Comparison of ENCODE assay signal across 10 cellular contexts in genomic region chr9:36207546-36208012, GRCh38. TPM values are rescaled to one million over a fixed set of nuclear protein-coding genes. Genes with fewer than 3 reads are reported as not detected.
DNase-seq lines count a peak whose midpoint lies in the region; ATAC-seq and TF ChIP-seq lines count a peak whose summit lies in the region.
"Had no signal": no experiment of that assay in that cellular context is flagged by ENCODE, and none has a peak within 500 bp of the region (broad histone marks: within the 10 kb centered on the region; RNA-seq: fewer than 3 reads in every experiment).

No MANE protein-coding gene starts in this region.

- no peaks in the 10 kb centered on the region for H3K9me3 Mint-ChIP-seq in MCF 10A (ENCODE audit: unreplicated experiment)

- POLR2A ChIA-PET in MCF 10A (lab: Yijun Ruan, JAX): interaction anchor here (0.6 to 1.9 kb wide), 3 partner anchors 16 to 156 kb away, joined by 3 to 9 read pairs (median 3); partner anchors contain the start of gene CLTA

- no peaks in the 10 kb centered on the region for H3K27me3 Mint-ChIP-seq in MCF 10A (ENCODE audit: insufficient read depth, unreplicated experiment)

- no TSS peak for BruUV-seq in MCF 10A (replicated peaks; lab: Mats Ljungman, UMichigan)

- CTCF ChIA-PET in MCF 10A (lab: Yijun Ruan, JAX): interaction anchor here (1.1 to 1.2 kb wide), 2 partner anchors 8 to 18 kb away, joined by 3 to 4 read pairs; no protein-coding TSS in a partner anchor

- H3K4me3 Mint-ChIP-seq in MCF 10A (ENCODE audit: unreplicated experiment): no peak overlapping the region

- H3K36me3 Mint-ChIP-seq in MCF 10A (ENCODE audit: insufficient read depth, unreplicated experiment): peaks cover 92% of the 10 kb centered on the region

- H3K27me3 ChIP-seq in breast epithelium (no peaks in the 10 kb centered on the region), tibial artery (no peaks in the 10 kb centered on the region)

- H3K36me3 ChIP-seq in breast epithelium (no peaks in the 10 kb centered on the region), tibial artery (peaks cover 49 to 99% (median 95%) of the 10 kb centered on the region in 3 donors)

- no peaks in the 10 kb centered on the region for H3K4me1 ChIP-seq in breast epithelium
- H3K4me1 ChIP-seq in tibial artery: peaks cover 0 to 45% (median 31%) of the 10 kb centered on the region in 4 donors

- no peak for TF ChIP-seq POLR2A in breast epithelium (IDR thresholded peaks at IDR 0.05)

- peak overlapping the region; percentile 46 for H3K27ac Mint-ChIP-seq in MCF 10A (ENCODE audit: low read depth, unreplicated experiment)

- DNase-seq in MCF 10A (ENCODE audit: unreplicated experiment) (no peak), breast epithelium (ENCODE audit: low spot score in 2 of 2) (no peak), left lobe of liver (ENCODE audit: low spot score) (no peak), tibial artery (no peak), NCI-H2107 treated with DMSO at 0.1 percent for 48 hours (lab: John Stamatoyannopoulos, UW; ENCODE audit: unreplicated experiment) (no peak), SK-N-DZ (ENCODE audit: low spot score) (no peak)
- DNase-seq: activated effector memory CD4-positive, alpha-beta T cell treated with Interleukin-2 at 50 U/mL for 16 hours had no signal

- H3K9me3 ChIP-seq in breast epithelium (no peaks in the 10 kb centered on the region), tibial artery (no peaks in the 10 kb centered on the region)

- H3K27ac ChIP-seq in breast epithelium: peak overlapping the region in 1 of 2 donors; percentile 14
- peak overlapping the region; percentile 81 for H3K27ac ChIP-seq in angular gyrus (ENCODE audit: low read depth, low read length)
- H3K27ac ChIP-seq in tibial artery: peak overlapping the region; percentile 47 to 52
- H3K27ac ChIP-seq: C4-2B had no signal

- ATAC-seq in left lobe of liver (peak; percentile 34), GM21737 (IDR thresholded peaks at IDR 0.05; ENCODE audit: unreplicated experiment) (no peak)

- H3K4me1 Mint-ChIP-seq in MCF 10A (ENCODE audit: insufficient read depth, unreplicated experiment): no peaks in the 10 kb centered on the region

- H3K4me3 ChIP-seq in breast epithelium: no peak overlapping the region
- no peak overlapping the region for H3K4me3 ChIP-seq in tibial artery

- TF ChIP-seq CTCF in MCF 10A (IDR thresholded peaks at IDR 0.05; ENCODE audit: unreplicated experiment) (no peak), breast epithelium (IDR thresholded peaks at IDR 0.05) (no peak), tibial artery (IDR thresholded peaks at IDR 0.05) (no peak)

- intact Hi-C loops in MCF 10A (cut with micrococcal nuclease): no loop called here
- intact Hi-C loops in breast epithelium (cut with DNase I; ENCODE audit: low total_unique reads): no loop called here
- intact Hi-C loops in tibial artery (cut with DNase I; ENCODE audit: low total_unique reads): no loop called here

RNA-seq across cellular contexts. Expression of gene CLTA, which starts 16.9 kb away (rescaled TPM):
- total RNA-seq in MCF 10A (2022) (189 and 218 TPM in 2 replicates), breast epithelium (100 to 1,000 TPM; 177 to 202 (median 178) TPM), left lobe of liver (61.8 TPM)
- polyA plus RNA-seq in SK-N-DZ (2014; cell fraction: cytosol; rRNA removed): 520 and 537 TPM in 2 replicates
- 198 and 245 TPM in 2 replicates for polyA plus RNA-seq in SK-N-DZ (2014; cell fraction: nucleus; rRNA removed)

RNA-seq across cellular contexts. Expression of gene CCIN, which starts 38.4 kb away (rescaled TPM):
- total RNA-seq in MCF 10A (2022) (not detected in 2 replicates), breast epithelium (under 1 TPM in 1 of 3 donors, not detected in 2; 0.80 TPM), left lobe of liver (not detected)
- 0.06 TPM in 1 of 2 replicates, not detected in the other for polyA plus RNA-seq in SK-N-DZ (2014; cell fraction: cytosol; rRNA removed)
- polyA plus RNA-seq in SK-N-DZ (2014; cell fraction: nucleus; rRNA removed): 0.09 TPM in 1 of 2 replicates, not detected in the other

RNA-seq across cellular contexts. Expression of gene GNE, which starts 50.7 kb away (rescaled TPM):
- 14.9 and 17.4 TPM in 2 replicates for total RNA-seq in MCF 10A (2022)
- 10 to 100 TPM; 24.9 to 38.2 (median 35.1) TPM for total RNA-seq in breast epithelium
- 94.4 TPM for total RNA-seq in left lobe of liver
- 29.7 and 31.4 TPM in 2 replicates for polyA plus RNA-seq in SK-N-DZ (2014; cell fraction: cytosol; rRNA removed)
- polyA plus RNA-seq in SK-N-DZ (2014; cell fraction: nucleus; rRNA removed): 11.2 and 13.3 TPM in 2 replicates
